ENCODE assay signal across 16 cellular contexts in genomic region chr3:105611304-105612192, GRCh38.
DNase-seq lines count a peak whose midpoint lies in the region; TF ChIP-seq lines count a peak whose summit lies in the region.
"Had no signal": no experiment of that assay in that cellular context is flagged by ENCODE, and none has a peak within 500 bp of the region (broad histone marks: within the 10 kb centered on the region; RNA-seq: fewer than 3 reads in every experiment).

No MANE protein-coding gene starts in this region.

- H3K27ac ChIP-seq in hepatocyte = no peak overlapping the region
- H3K27ac ChIP-seq in prostate gland = no peak overlapping the region
- H3K27ac ChIP-seq: brain microvascular endothelial cell, esophagus muscularis mucosa, transverse colon had no signal

- H3K27me3 ChIP-seq in hepatocyte (no peaks in the 10 kb centered on the region), prostate gland (replicated peaks; ENCODE audit: insufficient read depth) (no peaks in the 10 kb centered on the region)
- H3K27me3 ChIP-seq: brain microvascular endothelial cell, esophagus muscularis mucosa, transverse colon had no signal

- H3K4me2 ChIP-seq in hepatocyte = no peak overlapping the region

- H3K9me3 ChIP-seq in hepatocyte (ENCODE audit: low read depth) = no peaks in the 10 kb centered on the region
- H3K9me3 ChIP-seq in prostate gland = no peaks in the 10 kb centered on the region
- H3K9me3 ChIP-seq: esophagus muscularis mucosa, transverse colon had no signal

- DNase-seq in LoVo (ENCODE audit: low spot score) (peak; percentile 53), NCI-H748 (lab: John Stamatoyannopoulos, UW; ENCODE audit: unreplicated experiment) (peak; percentile 75), hepatocyte (ENCODE audit: low spot score) (peak; percentile 17), prostate gland (ENCODE audit: low spot score) (peak; percentile 22), SHP77 treated with DMSO at 0.1 percent for 48 hours (lab: John Stamatoyannopoulos, UW) (no peak), DMS 273 (lab: John Stamatoyannopoulos, UW; ENCODE audit: unreplicated experiment) (no peak), AML-193 (lab: John Stamatoyannopoulos, UW) (no peak)
- no peak for DNase-seq in stimulated activated CD8-positive, alpha-beta memory T cell treated with anti-CD3 and anti-CD28 coated beads, Interleukin-4, amount 100 ng/mL, for 48 hours
- DNase-seq: activated CD4-positive, alpha-beta T cell treated with anti-CD3 and anti-CD28 coated beads for 48 hours; brain microvascular endothelial cell; dermis blood vessel endothelial cell; glutamatergic neuron; NCI-H2227 treated with DMSO at 0.1 percent for 48 hours; T-helper 9 cell; transverse colon had no signal

- H3K4me3 ChIP-seq in hepatocyte (no peak overlapping the region), prostate gland (no peak overlapping the region)
- H3K4me3 ChIP-seq: esophagus muscularis mucosa, transverse colon had no signal

- TF ChIP-seq CTCF in hepatocyte (IDR thresholded peaks at IDR 0.05; ENCODE audit: poor library complexity) (no peak), prostate gland (IDR thresholded peaks at IDR 0.05) (no peak)

- no peaks in the 10 kb centered on the region for H3K79me2 ChIP-seq in hepatocyte

- intact Hi-C loops in prostate gland (cut with DNase I) = no loop called here

- no peak overlapping the region for H2AFZ ChIP-seq in hepatocyte

- H3K36me3 ChIP-seq in hepatocyte (replicated peaks; ENCODE audit: insufficient read depth, low read depth) (no peaks in the 10 kb centered on the region), prostate gland (no peaks in the 10 kb centered on the region)
- H3K36me3 ChIP-seq: brain microvascular endothelial cell, esophagus muscularis mucosa, transverse colon had no signal

- H3K4me1 ChIP-seq in hepatocyte (ENCODE audit: insufficient read depth) (no peaks in the 10 kb centered on the region), prostate gland (replicated peaks) (no peaks in the 10 kb centered on the region)

- 61% methylated on average over 5 of the region's 5 CpGs for WGBS in hepatocyte (ENCODE audit: low lambda C conversion rate, missing lambda C conversion rate)
- WGBS in prostate gland = 38% methylated on average over 5 of the region's 5 CpGs

- no peaks in the 10 kb centered on the region for H3K9me2 ChIP-seq in hepatocyte (replicated peaks; ENCODE audit: insufficient read depth)

- H4K20me1 ChIP-seq in hepatocyte (ENCODE audit: insufficient read depth, poor library complexity, severe bottlenecking) = no peaks in the 10 kb centered on the region

- no peak for TF ChIP-seq POLR2A in prostate gland (IDR thresholded peaks at IDR 0.05)

Comparison
In these comparisons a context has a peak if more than half of its experiments do, and no peak if none do; other contexts are left out.
1. DNase-seq: peak in LoVo (single experiment), NCI-H748 (single experiment), hepatocyte (single experiment) and prostate gland (single experiment); none in SHP77 treated with DMSO at 0.1 percent for 48 hours (single experiment), DMS 273 (single experiment), stimulated activated CD8-positive, alpha-beta memory T cell treated with anti-CD3 and anti-CD28 coated beads, Interleukin-4, amount 100 ng/mL, for 48 hours (single experiment) and AML-193 (0 of 2).